In the genomic region with DNA sequence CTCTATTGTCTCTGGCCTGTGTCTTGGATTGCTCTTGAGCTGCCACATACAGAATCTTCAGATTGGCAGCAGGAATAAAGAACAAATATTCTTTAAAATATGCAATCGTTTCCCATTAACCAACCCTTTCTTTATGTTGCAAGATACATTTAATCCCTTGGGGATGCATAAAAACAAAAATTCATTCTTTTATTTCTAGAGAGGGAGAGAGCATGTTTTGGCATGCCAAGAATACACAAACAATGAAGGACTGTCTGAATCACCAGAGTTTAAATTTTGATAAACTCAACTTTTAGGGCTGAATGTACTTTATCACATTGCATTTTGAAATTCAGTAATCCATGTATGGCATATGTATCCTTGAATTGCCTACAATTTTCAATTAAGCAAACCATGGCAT, we compare ENCODE assay signal across 26 cellular contexts.
"Had no signal": no experiment of that assay in that cellular context is flagged by ENCODE, and none has a peak within 500 bp of the region (broad histone marks: within the 10 kb centered on the region; RNA-seq: fewer than 3 reads in every experiment).

No MANE protein-coding gene starts in this region.

- H3K4me1 ChIP-seq: ascending aorta, body of pancreas, Peyer's patch, SJSA1 had no signal

- H3K4me3 ChIP-seq: ascending aorta, body of pancreas, cardiac muscle cell, Peyer's patch, SJSA1 had no signal

- H3K4me2 ChIP-seq: KMS-11 had no signal

- H3K9ac ChIP-seq: KMS-11 had no signal

- H3K27ac ChIP-seq: ascending aorta, body of pancreas, cardiac muscle cell, KMS-11, Peyer's patch, RWPE1, SJSA1 had no signal

- DNase-seq: activated CD4-positive, alpha-beta T cell treated with anti-CD3 and anti-CD28 coated beads for 48 hours; activated CD4-positive, alpha-beta T cell treated with anti-CD3 and anti-CD28 coated beads, Interleukin-2, amount 50 U/mL, for 4 hours; activated CD4-positive, CD25-positive, alpha-beta regulatory T cell treated with anti-CD3 and anti-CD28 coated beads, Interleukin-2, amount 50 U/mL, for 72 hours; activated CD8-positive, alpha-beta memory T cell treated with anti-CD3 and anti-CD28 coated beads, Interleukin-2, amount 50 U/mL, for 48 hours; activated CD8-positive, alpha-beta T cell treated with anti-CD3 and anti-CD28 coated beads, Interleukin-2, amount 10 ng/mL, durations not matched to agents 7 days and 5 days; activated effector memory CD4-positive, alpha-beta T cell treated with Interleukin-2 at 50 U/mL for 16 hours; activated naive CD4-positive, alpha-beta T cell; activated T-cell treated with anti-CD3 and anti-CD28 coated beads, Interleukin-2, amount 50 U/mL, for 24 hours; amniotic stem cell; body of pancreas; NCI-H1092 treated with DMSO at 0.1 percent for 48 hours; NCI-H1417 treated with DMSO at 0.1 percent for 48 hours; NCI-H1694; NCI-H2029; NCI-H2107; NCI-H510A treated with DMSO at 0.1 percent for 48 hours; NCI-H69; NK-92 treated with Interleukin-12 subunit alpha and Interleukin-12 subunit beta, amount 100 ng/mL, for 24 hours; Peyer's patch; Right ventricle myocardium superior had no signal

- H3K36me3 ChIP-seq: ascending aorta, cardiac muscle cell, Peyer's patch, SJSA1 had no signal

- ATAC-seq: activated CD8-positive, alpha-beta T cell treated with anti-CD3 and anti-CD28 coated beads, Interleukin-2, amount 10 ng/mL, durations not matched to agents 7 days and 5 days; body of pancreas; WTC11 had no signal

- H3K9me3 ChIP-seq: ascending aorta, body of pancreas, Peyer's patch, SJSA1 had no signal

- H3K27me3 ChIP-seq: ascending aorta, body of pancreas, cardiac muscle cell, Peyer's patch, SJSA1 had no signal
